In the genomic region with DNA sequence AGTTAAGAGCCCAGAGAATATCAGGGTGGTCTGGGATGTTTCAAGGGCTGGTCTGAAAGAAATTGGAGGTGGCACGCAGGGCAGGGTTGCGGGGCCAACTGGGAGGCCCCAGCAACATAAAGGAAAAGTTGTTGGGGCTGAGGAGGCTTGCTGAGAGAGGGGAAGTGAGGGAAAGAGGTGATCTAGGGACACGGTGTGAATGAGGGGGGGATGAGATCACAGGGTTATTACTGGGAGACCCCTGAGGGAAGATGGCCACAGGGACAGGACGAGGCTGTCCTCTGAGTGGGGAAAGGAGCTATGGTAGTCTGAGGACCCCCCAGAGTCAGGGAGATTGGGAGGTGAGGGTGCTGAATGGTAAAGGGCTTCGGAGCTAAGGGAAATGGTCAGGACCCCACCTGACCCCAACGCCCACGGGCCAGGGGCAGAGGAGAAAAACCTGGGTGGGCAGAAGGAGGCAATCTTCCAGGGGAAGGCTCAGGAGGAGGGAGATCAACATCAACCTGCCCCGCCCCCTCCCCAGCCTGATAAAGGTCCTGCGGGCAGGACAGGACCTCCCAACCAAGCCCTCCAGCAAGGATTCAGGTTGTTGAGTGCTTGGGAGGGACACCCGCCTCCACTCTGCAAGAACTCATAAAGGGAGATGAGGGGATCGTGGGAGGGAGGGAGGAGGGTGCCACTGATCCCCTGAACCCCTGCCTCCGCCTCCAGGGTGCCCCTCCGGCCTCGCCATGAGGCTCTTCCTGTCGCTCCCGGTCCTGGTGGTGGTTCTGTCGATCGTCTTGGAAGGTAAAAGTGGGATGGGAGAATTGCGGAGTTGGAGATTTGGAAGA, we compare ENCODE assay signal across 1 cellular context.
TF ChIP-seq lines count a peak whose summit lies in the region.

No MANE protein-coding gene starts in this region.

TF ChIP-seq in K562, 482 proteins besides CTCF, POLR2A, EP300 and RAD21:
- TF ChIP-seq PHF8 (IDR thresholded peaks at IDR 0.05; ENCODE audit: borderline replicate concordance, low read length) (peak; percentile 35; the same call in 1 of the 2 replicates), L3MBTL2 (IDR thresholded peaks at IDR 0.05) (0 out of 2 replicates have a peak, but pooled peaks have one; percentile 61), NRF1 (conservative IDR thresholded peaks at IDR 0.05 in 1 of 2, IDR thresholded peaks at IDR 0.05 in 1 of 2) (0 out of 4 replicates have a peak, but pooled peaks of 1 of the 2 experiments have one; percentile 30), ZFX (CRISPR knock-in tag; IDR thresholded peaks at IDR 0.05) (peak; percentile 54; the same call in 1 of the 2 replicates), EGR1 (conservative IDR thresholded peaks at IDR 0.05) (peak; percentile 70), ZFP36 (IDR thresholded peaks at IDR 0.05; ENCODE audit: low read depth, low read length, partially characterized antibody) (peak; percentile 76), SP1 (CRISPR knock-in tag; IDR thresholded peaks at IDR 0.05) (peak; percentile 37; the same call in 1 of the 2 replicates), HDAC1 (IDR thresholded peaks at IDR 0.05) (0 out of 4 replicates have a peak, but pooled peaks of 1 of the 2 experiments have one; percentile 13), CXXC5 (CRISPR knock-in tag; IDR thresholded peaks at IDR 0.05) (peak; percentile 35; the same call in 1 of the 2 replicates), HDGF (IDR thresholded peaks at IDR 0.05) (0 out of 2 replicates have a peak, but pooled peaks have one; percentile 4), ZNF263 (CRISPR knock-in tag; IDR thresholded peaks at IDR 0.05; ENCODE audit: borderline replicate concordance) (peak; percentile 83)
- TF ChIP-seq, protein P1, sequence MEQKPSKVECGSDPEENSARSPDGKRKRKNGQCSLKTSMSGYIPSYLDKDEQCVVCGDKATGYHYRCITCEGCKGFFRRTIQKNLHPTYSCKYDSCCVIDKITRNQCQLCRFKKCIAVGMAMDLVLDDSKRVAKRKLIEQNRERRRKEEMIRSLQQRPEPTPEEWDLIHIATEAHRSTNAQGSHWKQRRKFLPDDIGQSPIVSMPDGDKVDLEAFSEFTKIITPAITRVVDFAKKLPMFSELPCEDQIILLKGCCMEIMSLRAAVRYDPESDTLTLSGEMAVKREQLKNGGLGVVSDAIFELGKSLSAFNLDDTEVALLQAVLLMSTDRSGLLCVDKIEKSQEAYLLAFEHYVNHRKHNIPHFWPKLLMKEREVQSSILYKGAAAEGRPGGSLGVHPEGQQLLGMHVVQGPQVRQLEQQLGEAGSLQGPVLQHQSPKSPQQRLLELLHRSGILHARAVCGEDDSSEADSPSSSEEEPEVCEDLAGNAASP (IDR thresholded peaks at IDR 0.05), result peak; percentile 65; the same call in 1 of the 2 replicates
- TF ChIP-seq, protein P2, sequence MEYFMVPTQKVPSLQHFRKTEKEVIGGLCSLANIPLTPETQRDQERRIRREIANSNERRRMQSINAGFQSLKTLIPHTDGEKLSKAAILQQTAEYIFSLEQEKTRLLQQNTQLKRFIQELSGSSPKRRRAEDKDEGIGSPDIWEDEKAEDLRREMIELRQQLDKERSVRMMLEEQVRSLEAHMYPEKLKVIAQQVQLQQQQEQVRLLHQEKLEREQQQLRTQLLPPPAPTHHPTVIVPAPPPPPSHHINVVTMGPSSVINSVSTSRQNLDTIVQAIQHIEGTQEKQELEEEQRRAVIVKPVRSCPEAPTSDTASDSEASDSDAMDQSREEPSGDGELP (CRISPR knock-in tag; IDR thresholded peaks at IDR 0.05; ENCODE audit: borderline replicate concordance), result peak; percentile 18; the same call in 1 of the 2 replicates
- TF ChIP-seq, protein P3, sequence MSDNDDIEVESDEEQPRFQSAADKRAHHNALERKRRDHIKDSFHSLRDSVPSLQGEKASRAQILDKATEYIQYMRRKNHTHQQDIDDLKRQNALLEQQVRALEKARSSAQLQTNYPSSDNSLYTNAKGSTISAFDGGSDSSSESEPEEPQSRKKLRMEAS (CRISPR knock-in tag; IDR thresholded peaks at IDR 0.05), result 0 out of 2 replicates have a peak, but pooled peaks have one; percentile 49
- TF ChIP-seq, protein P4, sequence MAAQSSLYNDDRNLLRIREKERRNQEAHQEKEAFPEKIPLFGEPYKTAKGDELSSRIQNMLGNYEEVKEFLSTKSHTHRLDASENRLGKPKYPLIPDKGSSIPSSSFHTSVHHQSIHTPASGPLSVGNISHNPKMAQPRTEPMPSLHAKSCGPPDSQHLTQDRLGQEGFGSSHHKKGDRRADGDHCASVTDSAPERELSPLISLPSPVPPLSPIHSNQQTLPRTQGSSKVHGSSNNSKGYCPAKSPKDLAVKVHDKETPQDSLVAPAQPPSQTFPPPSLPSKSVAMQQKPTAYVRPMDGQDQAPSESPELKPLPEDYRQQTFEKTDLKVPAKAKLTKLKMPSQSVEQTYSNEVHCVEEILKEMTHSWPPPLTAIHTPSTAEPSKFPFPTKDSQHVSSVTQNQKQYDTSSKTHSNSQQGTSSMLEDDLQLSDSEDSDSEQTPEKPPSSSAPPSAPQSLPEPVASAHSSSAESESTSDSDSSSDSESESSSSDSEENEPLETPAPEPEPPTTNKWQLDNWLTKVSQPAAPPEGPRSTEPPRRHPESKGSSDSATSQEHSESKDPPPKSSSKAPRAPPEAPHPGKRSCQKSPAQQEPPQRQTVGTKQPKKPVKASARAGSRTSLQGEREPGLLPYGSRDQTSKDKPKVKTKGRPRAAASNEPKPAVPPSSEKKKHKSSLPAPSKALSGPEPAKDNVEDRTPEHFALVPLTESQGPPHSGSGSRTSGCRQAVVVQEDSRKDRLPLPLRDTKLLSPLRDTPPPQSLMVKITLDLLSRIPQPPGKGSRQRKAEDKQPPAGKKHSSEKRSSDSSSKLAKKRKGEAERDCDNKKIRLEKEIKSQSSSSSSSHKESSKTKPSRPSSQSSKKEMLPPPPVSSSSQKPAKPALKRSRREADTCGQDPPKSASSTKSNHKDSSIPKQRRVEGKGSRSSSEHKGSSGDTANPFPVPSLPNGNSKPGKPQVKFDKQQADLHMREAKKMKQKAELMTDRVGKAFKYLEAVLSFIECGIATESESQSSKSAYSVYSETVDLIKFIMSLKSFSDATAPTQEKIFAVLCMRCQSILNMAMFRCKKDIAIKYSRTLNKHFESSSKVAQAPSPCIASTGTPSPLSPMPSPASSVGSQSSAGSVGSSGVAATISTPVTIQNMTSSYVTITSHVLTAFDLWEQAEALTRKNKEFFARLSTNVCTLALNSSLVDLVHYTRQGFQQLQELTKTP (IDR thresholded peaks at IDR 0.05; ENCODE audit: low read depth in 1 of 2, partially characterized antibody in 2 of 2), result peak in 1 of 2 experiments; percentile 85
